Comparison of ENCODE assay signal across 18 cellular contexts in the genomic region with DNA sequence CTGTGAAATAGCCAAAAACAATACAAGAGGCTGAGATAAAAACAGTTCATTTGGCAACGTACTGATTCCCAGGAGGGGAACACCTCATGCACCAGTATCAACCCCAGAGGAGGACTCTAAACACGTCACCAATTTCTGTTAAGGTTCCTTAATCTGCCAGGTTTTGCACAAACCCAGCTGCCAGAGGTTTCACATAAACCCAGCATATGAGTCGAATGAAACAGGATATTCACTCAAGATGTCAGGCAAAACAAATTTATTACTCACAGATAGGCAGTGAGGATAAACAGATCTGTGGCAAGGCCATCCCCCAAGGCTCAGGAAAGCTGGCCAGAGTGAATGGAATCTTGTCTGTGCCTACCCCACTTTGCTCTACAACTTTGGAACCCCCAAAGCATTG.
DNase-seq lines count a peak whose midpoint lies in the region; ATAC-seq, FAIRE-seq and TF ChIP-seq lines count a peak whose summit lies in the region.
"Had no signal": no experiment of that assay in that cellular context is flagged by ENCODE, and none has a peak within 500 bp of the region (broad histone marks: within the 10 kb centered on the region; RNA-seq: fewer than 3 reads in every experiment).

No MANE protein-coding gene starts in this region.

- H2BK120ac ChIP-seq in mesenchymal stem cell (ENCODE audit: low read depth, low read length), result no peak overlapping the region

- H2AFZ ChIP-seq in astrocyte (ENCODE audit: low read depth, low read length) (no peak overlapping the region), mesenchymal stem cell (ENCODE audit: low read depth, low read length) (no peak overlapping the region)

- no peak overlapping the region for H2AK5ac ChIP-seq in mesenchymal stem cell (ENCODE audit: low read length, severe bottlenecking)

- H3K4me1 ChIP-seq in astrocyte (ENCODE audit: insufficient read depth, low read length), result no peaks in the 10 kb centered on the region
- no peaks in the 10 kb centered on the region for H3K4me1 ChIP-seq in mesenchymal stem cell (ENCODE audit: control insufficient read depth, insufficient read depth, low read depth, low read length)
- H3K4me1 ChIP-seq: thyroid gland had no signal

- H3K18ac ChIP-seq in mesenchymal stem cell (ENCODE audit: low read depth in 1 of 2, low read length in 2 of 2), result no peak overlapping the region

- no peaks in the 10 kb centered on the region for H4K20me1 ChIP-seq in astrocyte (ENCODE audit: insufficient read depth, low read length)

- no peaks in the 10 kb centered on the region for H3K9me3 ChIP-seq in astrocyte (ENCODE audit: insufficient read depth, low read depth, low read length)
- no peaks in the 10 kb centered on the region for H3K9me3 ChIP-seq in mesenchymal stem cell (ENCODE audit: control insufficient read depth, low read length)
- H3K9me3 ChIP-seq: thyroid gland had no signal

- H3K27ac Mint-ChIP-seq in astrocyte (ENCODE audit: unreplicated experiment), result no peak overlapping the region
- H3K27ac Mint-ChIP-seq: T-helper 17 cell had no signal

- no peaks in the 10 kb centered on the region for H3K36me3 Mint-ChIP-seq in astrocyte (ENCODE audit: low read depth, unreplicated experiment)

- no peak overlapping the region for H4K8ac ChIP-seq in mesenchymal stem cell (ENCODE audit: low read length)

- no peak overlapping the region for H2BK15ac ChIP-seq in mesenchymal stem cell (ENCODE audit: low read depth, poor library complexity, severe bottlenecking)

- no peak overlapping the region for H2BK5ac ChIP-seq in mesenchymal stem cell (ENCODE audit: low read depth, low read length, poor library complexity, severe bottlenecking)

- H4K91ac ChIP-seq in mesenchymal stem cell (ENCODE audit: low read length), result no peak overlapping the region

- H3K9me3 Mint-ChIP-seq in astrocyte (ENCODE audit: unreplicated experiment), result no peaks in the 10 kb centered on the region

- peaks cover 9% of the 10 kb centered on the region for H3K4me1 Mint-ChIP-seq in astrocyte (ENCODE audit: low read depth, unreplicated experiment)
- H3K4me1 Mint-ChIP-seq: T-helper 17 cell had no signal

- H3K14ac ChIP-seq in mesenchymal stem cell (ENCODE audit: low read length in 2 of 2), result no peak overlapping the region

- peak; percentile 22 for DNase-seq in M059J (ENCODE audit: low read depth)
- DNase-seq in astrocyte (ENCODE audit: low read depth), result peak; percentile 44
- DNase-seq in mesenchymal stem cell, result peak; percentile 32
- no peak for DNase-seq in GOT3 (lab: John Stamatoyannopoulos, UW)
- no peak for DNase-seq in cerebellar cortex (ENCODE audit: low spot score)
- DNase-seq: activated CD4-positive, CD25-positive, alpha-beta regulatory T cell treated with anti-CD3 and anti-CD28 coated beads, Interleukin-2, amount 50 U/mL, for 72 hours; amygdala; HCEC 1CT; head of caudate nucleus; mesendoderm; NCI-H2081; T-helper 17 cell; thyroid gland had no signal

- no peaks in the 10 kb centered on the region for H3K79me2 ChIP-seq in astrocyte (ENCODE audit: insufficient read depth, low read length)

- H3K27ac ChIP-seq in astrocyte (ENCODE audit: low read depth, low read length), result no peak overlapping the region
- no peak overlapping the region for H3K27ac ChIP-seq in mesenchymal stem cell (ENCODE audit: low read length, poor library complexity, severe bottlenecking)
- H3K27ac ChIP-seq: thyroid gland had no signal

- no peaks in the 10 kb centered on the region for H3K27me3 ChIP-seq in astrocyte (ENCODE audit: insufficient read depth, low read length)
- peaks cover 0 to 3% of the 10 kb centered on the region in 2 experiments for H3K27me3 ChIP-seq in mesenchymal stem cell (ENCODE audit: control insufficient read depth in 1 of 2, insufficient read depth in 1 of 2, low read length in 2 of 2)
- H3K27me3 ChIP-seq: thyroid gland had no signal

- H3K4ac ChIP-seq in mesenchymal stem cell (ENCODE audit: low read depth in 1 of 2, low read length in 2 of 2), result no peak overlapping the region

- peak overlapping the region in 1 of 2 experiments; percentile 24 for H2BK12ac ChIP-seq in mesenchymal stem cell (ENCODE audit: low read length in 2 of 2)

- H3K9ac ChIP-seq in astrocyte (ENCODE audit: low read length), result no peak overlapping the region
- peak overlapping the region; percentile 26 for H3K9ac ChIP-seq in mesenchymal stem cell (ENCODE audit: low read length)

- no peak overlapping the region for H3K4me2 ChIP-seq in astrocyte (ENCODE audit: low read length)
- H3K4me2 ChIP-seq in mesenchymal stem cell (ENCODE audit: low read length, poor library complexity, severe bottlenecking), result no peak overlapping the region

- 35% methylated on average over 3 of the region's 3 CpGs for WGBS in mesenchymal stem cell

- H3K79me1 ChIP-seq in mesenchymal stem cell (replicated peaks; ENCODE audit: low read length, poor library complexity, severe bottlenecking), result no peaks in the 10 kb centered on the region

- no peak for FAIRE-seq in astrocyte (lab: Jason Lieb, UNC)
- FAIRE-seq: D721Med, islet of Langerhans had no signal

- H3K36me3 ChIP-seq in astrocyte (ENCODE audit: insufficient read depth, low read length) (no peaks in the 10 kb centered on the region), mesenchymal stem cell (ENCODE audit: control insufficient read depth in 1 of 2, insufficient read depth in 2 of 2, low read depth in 1 of 2, low read length in 2 of 2) (no peaks in the 10 kb centered on the region)
- H3K36me3 ChIP-seq: thyroid gland had no signal

- H3K27me3 Mint-ChIP-seq in astrocyte (ENCODE audit: low read depth, unreplicated experiment), result no peaks in the 10 kb centered on the region
- H3K27me3 Mint-ChIP-seq: T-helper 17 cell had no signal

- no peak overlapping the region for H3K4me3 ChIP-seq in astrocyte (ENCODE audit: insufficient read depth, low read depth, low read length)
- H3K4me3 ChIP-seq in mesenchymal stem cell (ENCODE audit: insufficient read depth in 1 of 2, low read depth in 1 of 2, low read length in 2 of 2), result peak overlapping the region in 1 of 2 experiments; percentile 57
- H3K4me3 ChIP-seq: thyroid gland had no signal

- H3K4me3 Mint-ChIP-seq in astrocyte (ENCODE audit: unreplicated experiment), result no peak overlapping the region
- H3K4me3 Mint-ChIP-seq: T-helper 17 cell had no signal

- no peak for TF ChIP-seq CTCF in astrocyte (IDR thresholded peaks at IDR 0.05; ENCODE audit: insufficient read depth, low read depth, low read length)

- ATAC-seq in GM18870 (IDR thresholded peaks at IDR 0.05; ENCODE audit: unreplicated experiment) (peak; percentile 65), GM18520 (IDR thresholded peaks at IDR 0.05; ENCODE audit: unreplicated experiment) (no peak), GM21529 (IDR thresholded peaks at IDR 0.05; ENCODE audit: unreplicated experiment) (no peak)
- ATAC-seq: T-helper 17 cell had no signal

- no peak overlapping the region for H3K23ac ChIP-seq in mesenchymal stem cell (ENCODE audit: low read length in 2 of 2)

Comparison
In these comparisons a context has a peak if more than half of its experiments do, and no peak if none do; other contexts are left out.
1. DNase-seq: peak in M059J (single experiment), astrocyte (single experiment) and mesenchymal stem cell (single experiment); none in GOT3 (single experiment) and cerebellar cortex (single experiment).